26 cellular contexts compared by ENCODE assay signal in the genomic region with DNA sequence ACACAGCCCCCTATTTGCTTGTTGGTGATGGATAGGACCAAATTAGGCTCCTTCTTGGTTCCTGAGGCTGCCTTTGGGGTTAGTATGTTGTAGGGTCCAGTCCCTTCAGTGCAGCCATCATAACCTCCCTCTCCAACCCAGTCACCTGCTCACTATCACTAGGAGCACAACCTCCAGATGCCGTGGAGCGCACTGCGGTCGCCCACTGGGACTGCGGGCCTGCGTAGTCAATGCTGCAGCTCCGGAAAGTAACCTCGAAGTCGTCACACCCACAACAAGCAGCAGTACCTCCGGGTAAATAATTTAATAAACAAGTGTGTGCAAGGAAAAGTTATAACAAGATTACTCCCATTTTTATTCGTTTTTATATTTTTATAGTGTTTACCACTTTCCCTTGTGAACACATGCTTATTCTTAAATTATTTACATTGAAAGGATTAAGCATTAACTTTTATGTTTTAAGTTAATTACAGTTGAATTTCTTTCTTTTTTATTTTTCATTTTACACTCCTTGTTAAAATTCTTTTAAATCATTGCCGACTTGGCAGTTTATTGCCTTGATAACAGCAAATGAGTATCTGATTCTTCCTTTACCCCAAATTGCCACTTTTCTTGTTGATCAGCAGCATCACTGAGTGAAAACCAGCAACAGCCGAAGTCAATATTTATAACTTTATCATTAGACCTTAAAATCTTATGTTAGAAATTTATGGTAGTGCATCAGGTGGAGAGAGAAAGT.
"Had no signal": no experiment of that assay in that cellular context is flagged by ENCODE, and none has a peak within 500 bp of the region (broad histone marks: within the 10 kb centered on the region; RNA-seq: fewer than 3 reads in every experiment).

No MANE protein-coding gene starts in this region.

- H3K27ac ChIP-seq: ascending aorta, breast epithelium had no signal

- ATAC-seq: activated CD8-positive, alpha-beta T cell treated with anti-CD3 and anti-CD28 coated beads for 36 hours; Panc1; SK-N-SH treated with all-trans-retinoic acid at 6 μM for 48 hours had no signal

- H3K4me1 ChIP-seq: ascending aorta, breast epithelium had no signal

- H3K4me3 ChIP-seq: ascending aorta, breast epithelium had no signal

- DNase-seq: activated CD4-positive, alpha-beta T cell treated with anti-CD3 and anti-CD28 coated beads, Interleukin-2, amount 10 ng/mL, durations not matched to agents 24 days and 14 days; activated CD4-positive, alpha-beta T cell treated with anti-CD3 and anti-CD28 coated beads, Interleukin-2, amount 50 U/mL, for 4 hours; activated CD8-positive, alpha-beta T cell treated with anti-CD3 and anti-CD28 coated beads for 36 hours; activated gamma-delta T cell; activated naive CD4-positive, alpha-beta T cell treated with Interleukin-2 at 50 U/mL for 16 hours; activated naive CD8-positive, alpha-beta T cell treated with anti-CD3 and anti-CD28 coated beads, Interleukin-2, amount 10 ng/mL, durations not matched to agents 7 days and 5 days; activated T-cell treated with anti-CD3 and anti-CD28 coated beads, Interleukin-2, amount 50 U/mL, for 1 hour; amygdala; Karpas-422; KBM-7; NCI-H1105; NCI-H1417 treated with DMSO at 0.1 percent for 48 hours; NCI-H187 treated with DMSO at 0.1 percent for 48 hours; NCI-H2081; NCI-H345; NCI-H524 treated with DMSO at 0.1 percent for 48 hours; RPMI8226; SIG-M5; SW 1271; T-helper 1 cell; T1000 had no signal

- H3K36me3 ChIP-seq: ascending aorta, breast epithelium had no signal

- H3K27me3 ChIP-seq: ascending aorta, breast epithelium had no signal

- FAIRE-seq: TTC549 had no signal

- H3K9me3 ChIP-seq: ascending aorta, breast epithelium had no signal
